11 cellular contexts compared by ENCODE assay signal in genomic region chr4:184357783-184358182, GRCh38.
"Had no signal": no experiment of that assay in that cellular context is flagged by ENCODE, and none has a peak within 500 bp of the region (broad histone marks: within the 10 kb centered on the region; RNA-seq: fewer than 3 reads in every experiment).

No MANE protein-coding gene starts in this region.

- H3K36me3 ChIP-seq: SJSA1 had no signal

- H3K9me3 ChIP-seq: SJSA1 had no signal

- H3K27ac ChIP-seq: SJSA1 had no signal

- H3K27me3 ChIP-seq: dorsolateral prefrontal cortex, SJSA1 had no signal

- H3K4me3 ChIP-seq: dorsolateral prefrontal cortex, SJSA1, skin epidermis had no signal

- DNase-seq: activated naive CD4-positive, alpha-beta T cell treated with anti-CD3 and anti-CD28 coated beads, Interleukin-2, amount 10 ng/mL, durations not matched to agents 7 days and 5 days; activated T-cell treated with anti-CD3 and anti-CD28 coated beads for 4 hours; dorsolateral prefrontal cortex; kidney glomerular epithelial cell; natural killer cell; posterior cingulate gyrus; retina had no signal

- ATAC-seq: activated CD4-positive, CD25-positive, alpha-beta regulatory T cell treated with anti-CD3 and anti-CD28 coated beads, Interleukin-2, amount 50 U/mL, for 24 hours; activated T-helper 17 cell treated with anti-CD3 and anti-CD28 coated beads, Interleukin-2, amount 50 U/mL, for 72 hours; natural killer cell had no signal
